In the genomic region with DNA sequence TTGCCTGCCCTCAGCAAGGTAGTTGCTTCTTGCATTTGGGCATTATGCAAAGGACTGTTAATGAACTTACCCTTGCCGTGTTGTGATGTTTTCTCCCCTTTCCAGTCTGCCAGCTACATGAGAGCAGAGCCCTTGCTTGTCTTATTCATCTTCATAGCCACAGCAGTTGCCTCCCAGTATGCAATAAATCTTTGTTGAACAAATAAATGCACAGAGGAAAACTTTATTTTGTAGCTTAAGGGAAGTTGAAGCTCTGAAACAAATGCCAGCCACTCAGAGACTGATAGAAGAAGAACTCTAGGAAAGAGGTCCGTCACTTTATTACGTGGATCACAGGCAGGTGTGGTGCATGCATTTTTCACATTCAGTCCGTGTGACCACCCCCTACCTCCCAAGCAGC, we compare ENCODE assay signal across 15 cellular contexts. TPM values are rescaled to one million over a fixed set of nuclear protein-coding genes. Genes with fewer than 3 reads are reported as not detected.
DNase-seq lines count a peak whose midpoint lies in the region; ATAC-seq, FAIRE-seq and TF ChIP-seq lines count a peak whose summit lies in the region.
"Had no signal": no experiment of that assay in that cellular context is flagged by ENCODE, and none has a peak within 500 bp of the region (broad histone marks: within the 10 kb centered on the region; RNA-seq: fewer than 3 reads in every experiment).

No MANE protein-coding gene starts in this region.

- no peak for TF ChIP-seq POLR2A in GM12891 (IDR thresholded peaks at IDR 0.05; ENCODE audit: low read depth, low read length)

- no TSS peak for BruUV-seq in Calu3 (replicated peaks; lab: Mats Ljungman, UMichigan)

- intact Hi-C loops in activated T-helper 1 cell treated with anti-CD3 and anti-CD28 coated beads, Interleukin-12 subunit alpha, Interleukin-12 subunit beta, Interleukin-2, Interleukin-4 antibody, amounts not matched to agents 30 ng/mL and 10 ng/mL and 1 ng/mL, durations not matched to agents 14 hours and 24 hours and 36 hours (cut with micrococcal nuclease) = no loop called here
- intact Hi-C loops in posterior cingulate gyrus (cut with DNase I) = no loop called here
- intact Hi-C loops in activated CD4-positive, alpha-beta T cell treated with anti-CD3 and anti-CD28 coated beads for 36 hours (cut with DNase I, micrococcal nuclease) = loop anchor here in 1 of 2 experiments (5.0 kb wide), 1 partner anchor 64 kb away; no protein-coding TSS in a partner anchor
- intact Hi-C loops in Calu3 (cut with micrococcal nuclease; ENCODE audit: unreplicated experiment) = no loop called here

- H3K4me3 ChIP-seq in DND-41 (ENCODE audit: low read depth in 1 of 2, low read length in 2 of 2) (no peak overlapping the region), KMS-11 (IDR thresholded peaks at IDR 0.05; ENCODE audit: insufficient read depth, low read depth, low read length) (no peak overlapping the region)

- peaks cover 9% of the 10 kb centered on the region for H3K27me3 Mint-ChIP-seq in activated T-helper 1 cell treated with anti-CD3 and anti-CD28 coated beads, Interleukin-12 subunit alpha, Interleukin-12 subunit beta, Interleukin-2, Interleukin-4 antibody, amounts not matched to agents 30 ng/mL and 10 ng/mL and 1 ng/mL, durations not matched to agents 14 hours and 24 hours and 36 hours (ENCODE audit: insufficient read depth)
- H3K27me3 Mint-ChIP-seq in memory B cell = peaks cover 1% of the 10 kb centered on the region
- H3K27me3 Mint-ChIP-seq in activated CD4-positive, alpha-beta T cell treated with anti-CD3 and anti-CD28 coated beads for 36 hours = peaks cover 13% of the 10 kb centered on the region
- H3K27me3 Mint-ChIP-seq in Calu3 (ENCODE audit: unreplicated experiment) = peaks cover 70% of the 10 kb centered on the region

- TF ChIP-seq CTCF in DND-41 (IDR thresholded peaks at IDR 0.05; ENCODE audit: borderline replicate concordance, extremely low read depth, low read length, poor library complexity, severe bottlenecking) = no peak
- TF ChIP-seq CTCF in KMS-11 (conservative IDR thresholded peaks at IDR 0.05; ENCODE audit: low read depth, low read length) = no peak
- TF ChIP-seq CTCF in Calu3 (IDR thresholded peaks at IDR 0.05; ENCODE audit: unreplicated experiment) = no peak

- peaks cover 61% of the 10 kb centered on the region for H3K79me2 ChIP-seq in DND-41 (ENCODE audit: insufficient read depth, low read length)
- H3K79me2 ChIP-seq in KMS-11 (ENCODE audit: insufficient read depth, low read depth) = no peaks in the 10 kb centered on the region

- H3K9me3 ChIP-seq in DND-41 (ENCODE audit: insufficient read depth, low read length, severe bottlenecking) = no peaks in the 10 kb centered on the region
- H3K9me3 ChIP-seq: BE2C had no signal

- DNase-seq in DND-41 = no peak
- no peak for DNase-seq in activated T-helper 1 cell treated with anti-CD3 and anti-CD28 coated beads, Interleukin-12 subunit alpha, Interleukin-12 subunit beta, Interleukin-2, Interleukin-4 antibody, amounts not matched to agents 30 ng/mL and 10 ng/mL and 1 ng/mL, durations not matched to agents 14 hours and 24 hours and 36 hours (ENCODE audit: low spot score)
- no peak for DNase-seq in memory B cell (ENCODE audit: low spot score in 2 of 2)
- DNase-seq in GM12891 (ENCODE audit: insufficient read length, low spot score) = no peak
- DNase-seq in posterior cingulate gyrus = no peak
- no peak for DNase-seq in activated CD4-positive, alpha-beta T cell treated with anti-CD3 and anti-CD28 coated beads for 36 hours
- DNase-seq in Calu3 = no peak
- DNase-seq: BE2C; CD4-positive, alpha-beta memory T cell; DMS153; GF-D8; HCEC 1CT had no signal

- CTCF ChIA-PET in activated CD4-positive, alpha-beta T cell treated with anti-CD3 and anti-CD28 coated beads for 36 hours (lab: Charles Lee) = interaction anchor here (0.6 kb wide), 1 partner anchor 128 kb away, joined by 3 read pairs; no protein-coding TSS in a partner anchor
- CTCF ChIA-PET in Calu3 (lab: Charles Lee) = no interaction called here

- H3K4me2 ChIP-seq in DND-41 (ENCODE audit: insufficient read depth, low read length) (no peak overlapping the region), KMS-11 (0 out of 2 replicates have a peak overlapping the region, but pooled peaks have one; percentile 63)

- peak overlapping the region; percentile 93 for H3K27ac ChIP-seq in DND-41 (ENCODE audit: low read length)
- H3K27ac ChIP-seq in KMS-11 = no peak overlapping the region
- H3K27ac ChIP-seq: C4-2B had no signal

- no peaks in the 10 kb centered on the region for H3K9me3 Mint-ChIP-seq in activated T-helper 1 cell treated with anti-CD3 and anti-CD28 coated beads, Interleukin-12 subunit alpha, Interleukin-12 subunit beta, Interleukin-2, Interleukin-4 antibody, amounts not matched to agents 30 ng/mL and 10 ng/mL and 1 ng/mL, durations not matched to agents 14 hours and 24 hours and 36 hours
- H3K9me3 Mint-ChIP-seq in memory B cell = no peaks in the 10 kb centered on the region
- no peaks in the 10 kb centered on the region for H3K9me3 Mint-ChIP-seq in activated CD4-positive, alpha-beta T cell treated with anti-CD3 and anti-CD28 coated beads for 36 hours (ENCODE audit: low read depth)
- no peaks in the 10 kb centered on the region for H3K9me3 Mint-ChIP-seq in Calu3 (ENCODE audit: low read depth, unreplicated experiment)

- H4K20me1 ChIP-seq in DND-41 (ENCODE audit: insufficient read depth, low read length) (no peaks in the 10 kb centered on the region), KMS-11 (ENCODE audit: insufficient read depth) (no peaks in the 10 kb centered on the region)

- ATAC-seq in DND-41 (ENCODE audit: insufficient read depth, low read depth) (no peak), memory B cell (ENCODE audit: low read depth) (no peak)
- ATAC-seq in activated CD4-positive, alpha-beta T cell treated with anti-CD3 and anti-CD28 coated beads for 36 hours = no peak

- H3K36me3 ChIP-seq in DND-41 (ENCODE audit: insufficient read depth, low read length) = no peaks in the 10 kb centered on the region; the same call in 1 of the 2 replicates
- H3K36me3 ChIP-seq in KMS-11 (ENCODE audit: insufficient read depth) = no peaks in the 10 kb centered on the region
- H3K36me3 ChIP-seq: BE2C had no signal

- peaks cover 53% of the 10 kb centered on the region for H3K4me1 Mint-ChIP-seq in activated T-helper 1 cell treated with anti-CD3 and anti-CD28 coated beads, Interleukin-12 subunit alpha, Interleukin-12 subunit beta, Interleukin-2, Interleukin-4 antibody, amounts not matched to agents 30 ng/mL and 10 ng/mL and 1 ng/mL, durations not matched to agents 14 hours and 24 hours and 36 hours (ENCODE audit: low read depth)
- H3K4me1 Mint-ChIP-seq in memory B cell = peaks cover 48% of the 10 kb centered on the region
- H3K4me1 Mint-ChIP-seq in activated CD4-positive, alpha-beta T cell treated with anti-CD3 and anti-CD28 coated beads for 36 hours = peaks cover 15% of the 10 kb centered on the region
- H3K4me1 Mint-ChIP-seq in Calu3 (ENCODE audit: low read depth, unreplicated experiment) = no peaks in the 10 kb centered on the region

- H3K9ac ChIP-seq in DND-41 (ENCODE audit: low read depth, low read length) (no peak overlapping the region; the same call in 1 of the 2 replicates), KMS-11 (no peak overlapping the region)

- peaks cover 73% of the 10 kb centered on the region for H3K4me1 ChIP-seq in DND-41 (ENCODE audit: insufficient read depth, low read length)
- peaks cover 36% of the 10 kb centered on the region for H3K4me1 ChIP-seq in KMS-11 (ENCODE audit: low read depth, poor library complexity, severe bottlenecking)
- H3K4me1 ChIP-seq: BE2C had no signal

- H3K36me3 Mint-ChIP-seq in activated T-helper 1 cell treated with anti-CD3 and anti-CD28 coated beads, Interleukin-12 subunit alpha, Interleukin-12 subunit beta, Interleukin-2, Interleukin-4 antibody, amounts not matched to agents 30 ng/mL and 10 ng/mL and 1 ng/mL, durations not matched to agents 14 hours and 24 hours and 36 hours (ENCODE audit: low read depth) = peaks cover 3% of the 10 kb centered on the region
- H3K36me3 Mint-ChIP-seq in memory B cell (no peaks in the 10 kb centered on the region), Calu3 (ENCODE audit: insufficient read depth, unreplicated experiment) (no peaks in the 10 kb centered on the region)
- H3K36me3 Mint-ChIP-seq in activated CD4-positive, alpha-beta T cell treated with anti-CD3 and anti-CD28 coated beads for 36 hours (ENCODE audit: low read depth) = no peaks in the 10 kb centered on the region
- H3K36me3 Mint-ChIP-seq: CD4-positive, alpha-beta memory T cell had no signal

- H2AFZ ChIP-seq in DND-41 (ENCODE audit: low read depth, low read length) (no peak overlapping the region), KMS-11 (ENCODE audit: low read depth) (no peak overlapping the region)

- FAIRE-seq in GM12891 (lab: Jason Lieb, UNC) = no peak
- FAIRE-seq: D721Med had no signal

- POLR2A ChIA-PET in activated CD4-positive, alpha-beta T cell treated with anti-CD3 and anti-CD28 coated beads for 36 hours (lab: Charles Lee) = no interaction called here

- peak overlapping the region; percentile 46 for H3K27ac Mint-ChIP-seq in activated T-helper 1 cell treated with anti-CD3 and anti-CD28 coated beads, Interleukin-12 subunit alpha, Interleukin-12 subunit beta, Interleukin-2, Interleukin-4 antibody, amounts not matched to agents 30 ng/mL and 10 ng/mL and 1 ng/mL, durations not matched to agents 14 hours and 24 hours and 36 hours
- H3K27ac Mint-ChIP-seq in memory B cell = peak overlapping the region; percentile 48
- H3K27ac Mint-ChIP-seq in activated CD4-positive, alpha-beta T cell treated with anti-CD3 and anti-CD28 coated beads for 36 hours = no peak overlapping the region
- H3K27ac Mint-ChIP-seq in Calu3 (ENCODE audit: unreplicated experiment) = no peak overlapping the region
- H3K27ac Mint-ChIP-seq: CD4-positive, alpha-beta memory T cell had no signal

- H3K27me3 ChIP-seq in DND-41 (ENCODE audit: insufficient read depth, low read length, poor library complexity) = no peaks in the 10 kb centered on the region
- no peaks in the 10 kb centered on the region for H3K27me3 ChIP-seq in KMS-11 (ENCODE audit: insufficient read depth, low read depth)
- H3K27me3 ChIP-seq: BE2C had no signal

- H3K4me3 Mint-ChIP-seq in activated T-helper 1 cell treated with anti-CD3 and anti-CD28 coated beads, Interleukin-12 subunit alpha, Interleukin-12 subunit beta, Interleukin-2, Interleukin-4 antibody, amounts not matched to agents 30 ng/mL and 10 ng/mL and 1 ng/mL, durations not matched to agents 14 hours and 24 hours and 36 hours = no peak overlapping the region
- no peak overlapping the region for H3K4me3 Mint-ChIP-seq in memory B cell
- no peak overlapping the region for H3K4me3 Mint-ChIP-seq in activated CD4-positive, alpha-beta T cell treated with anti-CD3 and anti-CD28 coated beads for 36 hours
- H3K4me3 Mint-ChIP-seq in Calu3 (ENCODE audit: low read depth, unreplicated experiment) = no peak overlapping the region
- H3K4me3 Mint-ChIP-seq: CD4-positive, alpha-beta memory T cell had no signal

TF ChIP-seq in GM12891, 5 proteins besides CTCF, POLR2A, EP300 and RAD21 (continues in another document):
- no peak for TF ChIP-seq PAX5 (IDR thresholded peaks at IDR 0.05; ENCODE audit: insufficient read depth, low read length, severe bottlenecking)

RNA-seq across cellular contexts. Expression of a gene that starts 19.7 kb away (rescaled TPM):
- total RNA-seq in activated T-helper 1 cell treated with anti-CD3 and anti-CD28 coated beads, Interleukin-12 subunit alpha, Interleukin-12 subunit beta, Interleukin-2, Interleukin-4 antibody, amounts not matched to agents 30 ng/mL and 10 ng/mL and 1 ng/mL, durations not matched to agents 14 hours and 24 hours and 36 hours = 18.4 and 19.0 TPM in 2 replicates
- 0.10 TPM for polyA plus RNA-seq in GM12891 (2012; ENCODE audit: low read depth, missing spikeins)
- 10 to 100 TPM; 19.2 to 26.7 TPM for total RNA-seq in activated CD4-positive, alpha-beta T cell treated with anti-CD3 and anti-CD28 coated beads for 36 hours
- total RNA-seq in Calu3 (2022) = 10.6 and 10.9 TPM in 2 replicates

Comparison
In these comparisons a context has a peak if more than half of its experiments do, and no peak if none do; other contexts are left out.
1. H3K27ac Mint-ChIP-seq: peak in activated T-helper 1 cell treated with anti-CD3 and anti-CD28 coated beads, Interleukin-12 subunit alpha, Interleukin-12 subunit beta, Interleukin-2, Interleukin-4 antibody, amounts not matched to agents 30 ng/mL and 10 ng/mL and 1 ng/mL, durations not matched to agents 14 hours and 24 hours and 36 hours (single experiment) and memory B cell (single experiment); none in activated CD4-positive, alpha-beta T cell treated with anti-CD3 and anti-CD28 coated beads for 36 hours (single experiment) and Calu3 (single experiment).